8 cellular contexts compared by ENCODE assay signal in genomic region chr7:87876759-87877234, GRCh38. TPM values are rescaled to one million over a fixed set of nuclear protein-coding genes. Genes with fewer than 3 reads are reported as not detected.
A peak's percentile ranks its signal among the peaks of the same experiment; 100 is the strongest.
DNase-seq lines count a peak whose midpoint lies in the region; ATAC-seq and TF ChIP-seq lines count a peak whose summit lies in the region.

No MANE protein-coding gene starts in this region.

- peak overlapping the region; percentile 84 for H3K4me3 Mint-ChIP-seq in natural killer cell treated with Interleukin-12 subunit alpha and Interleukin-12 subunit beta and Interleukin-15 and Interleukin-18, amount 100 ng/mL, for 72 hours

- no peaks in the 10 kb centered on the region for H3K27me3 Mint-ChIP-seq in natural killer cell treated with Interleukin-12 subunit alpha and Interleukin-12 subunit beta and Interleukin-15 and Interleukin-18, amount 100 ng/mL, for 72 hours

- CTCF ChIA-PET in PC-9 (lab: Charles Lee): no interaction called here

- H3K36me3 Mint-ChIP-seq in natural killer cell treated with Interleukin-12 subunit alpha and Interleukin-12 subunit beta and Interleukin-15 and Interleukin-18, amount 100 ng/mL, for 72 hours: peaks cover 13% of the 10 kb centered on the region

- H3K4me1 Mint-ChIP-seq in natural killer cell treated with Interleukin-12 subunit alpha and Interleukin-12 subunit beta and Interleukin-15 and Interleukin-18, amount 100 ng/mL, for 72 hours (ENCODE audit: low read depth in 2 of 2): peaks cover 29 to 41% of the 10 kb centered on the region in 2 donors

- H3K27ac Mint-ChIP-seq in natural killer cell treated with Interleukin-12 subunit alpha and Interleukin-12 subunit beta and Interleukin-15 and Interleukin-18, amount 100 ng/mL, for 72 hours: peak overlapping the region; percentile 95 to 97

- TSS peak; percentile 58 for BruUV-seq in PC-9 (replicated peaks; lab: Mats Ljungman, UMichigan)

- H3F3A ChIP-seq in PC-9 (ENCODE audit: insufficient read depth, low read depth): peaks cover 23% of the 10 kb centered on the region

- POLR2A ChIA-PET in PC-9 (lab: Charles Lee; ENCODE audit: unreplicated experiment): interaction anchor here (0.6 kb wide), 1 partner anchor 694 kb away, joined by 5 read pairs; no protein-coding TSS in a partner anchor

- no peak for TF ChIP-seq CTCF in PC-9 (conservative IDR thresholded peaks at IDR 0.05)

- DNase-seq in GM03348 (ENCODE audit: low spot score) (peak; percentile 70), PC-9 (peak; percentile 44 to 47), fibroblast of the conjunctiva (ENCODE audit: low read depth) (peak; percentile 8), stromal cell of bone marrow (ENCODE audit: low read depth) (peak; percentile 31)
- DNase-seq in activated T-helper 9 cell treated with anti-CD3 and anti-CD28 coated beads, Interleukin-2, amount 50 U/mL, for 16 hours (ENCODE audit: low read depth): peak; percentile 27
- DNase-seq in natural killer cell treated with Interleukin-12 subunit alpha and Interleukin-12 subunit beta and Interleukin-15 and Interleukin-18, amount 100 ng/mL, for 72 hours (ENCODE audit: low spot score): peak; percentile 62

- peak overlapping the region; percentile 98 for H2AFZ ChIP-seq in PC-9

- ATAC-seq in HG03439 (IDR thresholded peaks at IDR 0.05; ENCODE audit: unreplicated experiment) (peak; percentile 10), GM19463 (IDR thresholded peaks at IDR 0.05; ENCODE audit: unreplicated experiment) (no peak)
- peak in 1 of 2 donors; percentile 31 for ATAC-seq in natural killer cell treated with Interleukin-12 subunit alpha and Interleukin-12 subunit beta and Interleukin-15 and Interleukin-18, amount 100 ng/mL, for 72 hours

- H3K79me2 ChIP-seq in PC-9 (ENCODE audit: low read depth): peaks cover 86% of the 10 kb centered on the region

- 0 out of 2 replicates have a peak, but pooled peaks cover 17% of the 10 kb centered on the region for H3K36me3 ChIP-seq in PC-9 (ENCODE audit: low read depth)

- peak overlapping the region; percentile 85 for H3K27ac ChIP-seq in PC-9

- no peaks in the 10 kb centered on the region for H4K20me1 ChIP-seq in PC-9 (ENCODE audit: insufficient read depth)

- no peaks in the 10 kb centered on the region for H3K27me3 ChIP-seq in PC-9 (ENCODE audit: insufficient read depth, low read depth)

- H3K9me3 Mint-ChIP-seq in natural killer cell treated with Interleukin-12 subunit alpha and Interleukin-12 subunit beta and Interleukin-15 and Interleukin-18, amount 100 ng/mL, for 72 hours: no peaks in the 10 kb centered on the region

- peaks cover 28% of the 10 kb centered on the region for H3K4me1 ChIP-seq in PC-9 (replicated peaks; ENCODE audit: insufficient read depth)

- H3K9me2 ChIP-seq in PC-9 (ENCODE audit: insufficient read depth): no peaks in the 10 kb centered on the region

- intact Hi-C loops in PC-9 (cut with micrococcal nuclease; ENCODE audit: unreplicated experiment): loop anchor here (5.0 to 10.0 kb wide), 3 partner anchors 79 to 652 kb away; partner anchors contain the start of gene SRI

- H3K4me2 ChIP-seq in PC-9: peak overlapping the region; percentile 99

- peak overlapping the region; percentile 92 for H3K4me3 ChIP-seq in PC-9

- no peaks in the 10 kb centered on the region for H3K9me3 ChIP-seq in PC-9 (ENCODE audit: insufficient read depth, low read depth)

RNA-seq across cellular contexts. Expression of gene DBF4, which starts 0.5 kb away (rescaled TPM):
- total RNA-seq in PC-9 (2021): 47.9 and 52.7 TPM in 2 replicates
- total RNA-seq in natural killer cell treated with Interleukin-12 subunit alpha and Interleukin-12 subunit beta and Interleukin-15 and Interleukin-18, amount 100 ng/mL, for 72 hours: 10 to 100 TPM; 40.6 to 64.2 TPM

RNA-seq across cellular contexts. Expression of gene SLC25A40, which starts 0.6 kb away (rescaled TPM):
- total RNA-seq in PC-9 (2021): 33.5 and 47.7 TPM in 2 replicates
- total RNA-seq in natural killer cell treated with Interleukin-12 subunit alpha and Interleukin-12 subunit beta and Interleukin-15 and Interleukin-18, amount 100 ng/mL, for 72 hours: 10 to 100 TPM; 27.7 to 37.8 TPM

RNA-seq across cellular contexts. Expression of gene ADAM22, which starts 57.3 kb away (rescaled TPM):
- total RNA-seq in PC-9 (2021): 13.0 and 14.0 TPM in 2 replicates
- total RNA-seq in natural killer cell treated with Interleukin-12 subunit alpha and Interleukin-12 subunit beta and Interleukin-15 and Interleukin-18, amount 100 ng/mL, for 72 hours: 1 to 10 TPM in 1 of 2 donors, under 1 TPM in 1; 0.29 to 1.9 TPM

Comparison
In these comparisons a context has a peak if more than half of its experiments do, and no peak if none do; other contexts are left out.
1. DNase-seq: peak in every context shown above with its lines; median percentile 70 in GM03348; 62 in natural killer cell treated with Interleukin-12 subunit alpha and Interleukin-12 subunit beta and Interleukin-15 and Interleukin-18, amount 100 ng/mL, for 72 hours; 46 in PC-9; 31 in stromal cell of bone marrow; 27 in activated T-helper 9 cell treated with anti-CD3 and anti-CD28 coated beads, Interleukin-2, amount 50 U/mL, for 16 hours; 8 in fibroblast of the conjunctiva.